Comparison of ENCODE assay signal across 12 cellular contexts in the genomic region with DNA sequence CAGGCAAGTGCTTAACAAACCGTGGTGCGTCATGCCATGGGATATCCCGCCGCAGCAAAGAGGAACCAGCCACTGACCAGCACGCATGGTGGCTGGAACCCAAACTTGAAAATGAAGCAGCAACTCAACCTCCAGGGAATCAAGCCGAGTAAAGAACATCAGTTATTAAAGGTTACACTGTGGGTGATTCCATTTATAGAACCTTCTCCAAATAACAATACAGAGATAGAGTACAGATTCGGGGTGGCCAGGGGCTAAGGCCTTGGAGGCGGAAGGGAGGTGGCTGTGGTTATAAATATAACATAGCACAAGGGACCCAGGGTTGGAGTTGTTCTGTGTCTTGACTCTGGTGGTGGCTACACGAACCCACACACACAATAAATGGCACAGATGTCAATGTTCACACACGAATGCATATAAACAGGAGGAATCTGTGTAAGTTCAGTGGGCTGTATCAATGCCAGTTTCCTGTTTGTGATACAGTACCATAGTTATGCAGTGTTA.
DNase-seq lines count a peak whose midpoint lies in the region; ATAC-seq, FAIRE-seq and TF ChIP-seq lines count a peak whose summit lies in the region.
"Had no signal": no experiment of that assay in that cellular context is flagged by ENCODE, and none has a peak within 500 bp of the region (broad histone marks: within the 10 kb centered on the region; RNA-seq: fewer than 3 reads in every experiment).

No MANE protein-coding gene starts in this region.

- TF ChIP-seq EP300 in GM12878 (IDR thresholded peaks at IDR 0.05; ENCODE audit: borderline replicate concordance in 1 of 2, control insufficient read depth in 1 of 2, low read depth in 2 of 2, low read length in 2 of 2), result peak; percentile 87 to 96; a peak in 2 of 4 replicates

- H3K9ac ChIP-seq in GM12878 (ENCODE audit: control insufficient read depth, insufficient read depth, low read length), result no peak overlapping the region

- POLR2A ChIA-PET in GM12878 (lab: Charles Lee), result interaction anchor here (0.8 to 1.4 kb wide), 3 partner anchors 12 to 103 kb away, joined by 3 to 4 read pairs (median 3); no protein-coding TSS in a partner anchor

- TF ChIP-seq CTCF in GM13977 (IDR thresholded peaks at IDR 0.05; ENCODE audit: extremely low read depth, insufficient read depth, missing control alignments) (no peak), GM12878 (IDR thresholded peaks at IDR 0.05 in 2 of 3, conservative IDR thresholded peaks at IDR 0.05 in 1 of 3; ENCODE audit: control insufficient read depth in 2 of 3, extremely low read depth in 1 of 3, insufficient read depth in 1 of 3, low read depth in 3 of 3, low read length in 3 of 3) (no peak), prostate gland (IDR thresholded peaks at IDR 0.05) (no peak), brain microvascular endothelial cell (IDR thresholded peaks at IDR 0.05; ENCODE audit: low read depth, low read length, missing control alignments) (no peak)

- no peaks in the 10 kb centered on the region for H3K79me2 ChIP-seq in GM12878 (ENCODE audit: control insufficient read depth, insufficient read depth, low read length)

- FAIRE-seq in GM12878 (lab: Jason Lieb, UNC), result peak; percentile 44

- intact Hi-C loops in GM12878 (cut with micrococcal nuclease; ENCODE audit: unreplicated experiment) (loop anchor here (1.0 kb wide), 2 partner anchors 31 to 49 kb away; no protein-coding TSS in a partner anchor), sciatic nerve (cut with DNase I) (loop anchor here (5.0 kb wide), 1 partner anchor 607 kb away; no protein-coding TSS in a partner anchor), prostate gland (cut with DNase I) (no loop called here)

- SMC1A ChIA-PET in GM12878 (lab: Charles Lee; ENCODE audit: uncharacterized antibody, unreplicated experiment), result interaction anchor here (0.8 to 2.2 kb wide), 5 partner anchors 11 to 407 kb away, joined by 3 to 12 read pairs (median 6); no protein-coding TSS in a partner anchor

- ATAC-seq in GM21367 (IDR thresholded peaks at IDR 0.05; ENCODE audit: unreplicated experiment), result peak; percentile 79
- peak; percentile 63 for ATAC-seq in HG03095 (IDR thresholded peaks at IDR 0.05; ENCODE audit: unreplicated experiment)
- peak; percentile 88 for ATAC-seq in GM12878
- ATAC-seq in sciatic nerve, result no peak

- DNase-seq in GM13977 (ENCODE audit: low spot score), result peak; percentile 69
- peak; percentile 39 for DNase-seq in GM12878 (ENCODE audit: low read depth, low spot score)
- no peak for DNase-seq in sciatic nerve (ENCODE audit: low spot score)
- DNase-seq in erythroblast (lab: John Stamatoyannopoulos, UW), result no peak
- DNase-seq in prostate gland (ENCODE audit: low spot score), result no peak
- no peak for DNase-seq in brain microvascular endothelial cell
- DNase-seq: caudate nucleus, NCI-H1105 had no signal

- in situ Hi-C loops in GM13977 (cut with MboI; ENCODE audit: low pct_unique_long_range_greater_than_20kb, low sequenced_read_pairs, unreplicated experiment), result no loop called here
- in situ Hi-C loops in GM12878 (cut with MboI), result no loop called here
- in situ Hi-C loops in brain microvascular endothelial cell (cut with HindIII; ENCODE audit: low pct_ligation_motif_present, low sequenced_read_pairs), result no loop called here

- H3K9me3 ChIP-seq in GM12878 (replicated peaks; ENCODE audit: control insufficient read depth, insufficient read depth, low read length) (peaks cover 13% of the 10 kb centered on the region), prostate gland (no peaks in the 10 kb centered on the region)
- H3K9me3 ChIP-seq: neutrophil, SJSA1 had no signal

- TF ChIP-seq POLR2A in GM12878 (IDR thresholded peaks at IDR 0.05; ENCODE audit: low read depth, low read length) (no peak), erythroblast (IDR thresholded peaks at IDR 0.05; ENCODE audit: low read length) (no peak), prostate gland (IDR thresholded peaks at IDR 0.05) (no peak)

- no peak overlapping the region for H3K4me3 ChIP-seq in GM12878
- no peak overlapping the region for H3K4me3 ChIP-seq in prostate gland
- no peak overlapping the region for H3K4me3 ChIP-seq in brain microvascular endothelial cell (ENCODE audit: low read depth, low read length)
- H3K4me3 ChIP-seq: SJSA1 had no signal

- WGBS in GM12878 (ENCODE audit: insufficient coverage, insufficient replicate concordance, low lambda C conversion rate, missing lambda C conversion rate), result 42% methylated on average over 10 of the region's 10 CpGs
- 93% methylated on average over 10 of the region's 10 CpGs for WGBS in prostate gland

- H3K27ac ChIP-seq in GM12878 (ENCODE audit: control insufficient read depth, insufficient read depth) (peak overlapping the region; percentile 69), prostate gland (no peak overlapping the region), brain microvascular endothelial cell (no peak overlapping the region)
- H3K27ac ChIP-seq: neutrophil, SJSA1 had no signal

- CTCF ChIA-PET in GM12878 (lab: Yijun Ruan, JAX), result interaction anchor here (0.6 to 1.2 kb wide), 2 partner anchors 38 to 1168 kb away, joined by 3 read pairs; no protein-coding TSS in a partner anchor

- H3K4me2 ChIP-seq in GM12878 (ENCODE audit: control insufficient read depth, insufficient read depth), result peak overlapping the region; percentile 30; the same call in 1 of the 2 replicates

- peaks cover 7 to 12% of the 10 kb centered on the region in 2 experiments for H3K36me3 ChIP-seq in GM12878 (ENCODE audit: control insufficient read depth in 2 of 2, insufficient read depth in 2 of 2, low read length in 1 of 2)
- no peaks in the 10 kb centered on the region for H3K36me3 ChIP-seq in prostate gland
- H3K36me3 ChIP-seq in brain microvascular endothelial cell (replicated peaks), result peaks cover 2% of the 10 kb centered on the region
- H3K36me3 ChIP-seq: neutrophil, SJSA1 had no signal

- H2AFZ ChIP-seq in GM12878 (ENCODE audit: control insufficient read depth, low read depth, low read length), result no peak overlapping the region

- H3K27me3 ChIP-seq in GM12878 (replicated peaks in 1 of 2; ENCODE audit: control insufficient read depth in 2 of 2, insufficient read depth in 2 of 2, low read length in 1 of 2) (no peaks in the 10 kb centered on the region), prostate gland (replicated peaks; ENCODE audit: insufficient read depth) (no peaks in the 10 kb centered on the region), brain microvascular endothelial cell (replicated peaks) (no peaks in the 10 kb centered on the region)
- H3K27me3 ChIP-seq: neutrophil, SJSA1 had no signal

- TF ChIP-seq RAD21 in GM12878 (IDR thresholded peaks at IDR 0.05; ENCODE audit: insufficient read depth, low read depth, low read length), result no peak

- RAD21 ChIA-PET in GM12878 (lab: Charles Lee; ENCODE audit: unreplicated experiment), result interaction anchor here (0.8 to 1.6 kb wide), 3 partner anchors 11 to 31 kb away, joined by 3 to 18 read pairs (median 4); no protein-coding TSS in a partner anchor

- no TSS peak for BruUV-seq in GM12878 (replicated peaks; lab: Mats Ljungman, UMichigan)

- H3K4me1 ChIP-seq in GM12878 (ENCODE audit: control insufficient read depth, insufficient read depth, low read length) (peaks cover 16% of the 10 kb centered on the region), prostate gland (replicated peaks) (no peaks in the 10 kb centered on the region)
- H3K4me1 ChIP-seq: SJSA1 had no signal

- no peaks in the 10 kb centered on the region for H4K20me1 ChIP-seq in GM12878 (ENCODE audit: control insufficient read depth, insufficient read depth)

TF ChIP-seq in GM12878, 131 proteins besides CTCF, POLR2A, EP300 and RAD21 (continues in another document):
- TF ChIP-seq, protein P1, sequence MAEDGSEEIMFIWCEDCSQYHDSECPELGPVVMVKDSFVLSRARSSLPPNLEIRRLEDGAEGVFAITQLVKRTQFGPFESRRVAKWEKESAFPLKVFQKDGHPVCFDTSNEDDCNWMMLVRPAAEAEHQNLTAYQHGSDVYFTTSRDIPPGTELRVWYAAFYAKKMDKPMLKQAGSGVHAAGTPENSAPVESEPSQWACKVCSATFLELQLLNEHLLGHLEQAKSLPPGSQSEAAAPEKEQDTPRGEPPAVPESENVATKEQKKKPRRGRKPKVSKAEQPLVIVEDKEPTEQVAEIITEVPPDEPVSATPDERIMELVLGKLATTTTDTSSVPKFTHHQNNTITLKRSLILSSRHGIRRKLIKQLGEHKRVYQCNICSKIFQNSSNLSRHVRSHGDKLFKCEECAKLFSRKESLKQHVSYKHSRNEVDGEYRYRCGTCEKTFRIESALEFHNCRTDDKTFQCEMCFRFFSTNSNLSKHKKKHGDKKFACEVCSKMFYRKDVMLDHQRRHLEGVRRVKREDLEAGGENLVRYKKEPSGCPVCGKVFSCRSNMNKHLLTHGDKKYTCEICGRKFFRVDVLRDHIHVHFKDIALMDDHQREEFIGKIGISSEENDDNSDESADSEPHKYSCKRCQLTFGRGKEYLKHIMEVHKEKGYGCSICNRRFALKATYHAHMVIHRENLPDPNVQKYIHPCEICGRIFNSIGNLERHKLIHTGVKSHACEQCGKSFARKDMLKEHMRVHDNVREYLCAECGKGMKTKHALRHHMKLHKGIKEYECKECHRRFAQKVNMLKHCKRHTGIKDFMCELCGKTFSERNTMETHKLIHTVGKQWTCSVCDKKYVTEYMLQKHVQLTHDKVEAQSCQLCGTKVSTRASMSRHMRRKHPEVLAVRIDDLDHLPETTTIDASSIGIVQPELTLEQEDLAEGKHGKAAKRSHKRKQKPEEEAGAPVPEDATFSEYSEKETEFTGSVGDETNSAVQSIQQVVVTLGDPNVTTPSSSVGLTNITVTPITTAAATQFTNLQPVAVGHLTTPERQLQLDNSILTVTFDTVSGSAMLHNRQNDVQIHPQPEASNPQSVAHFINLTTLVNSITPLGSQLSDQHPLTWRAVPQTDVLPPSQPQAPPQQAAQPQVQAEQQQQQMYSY (CRISPR knock-in tag; IDR thresholded peaks at IDR 0.05), result no peak
- TF ChIP-seq TCF12 (IDR thresholded peaks at IDR 0.05; ENCODE audit: low read depth, low read length), result peak; percentile 88; the same call in 1 of the 2 replicates
- TF ChIP-seq YY1 (IDR thresholded peaks at IDR 0.05; ENCODE audit: low read depth, low read length), result no peak
- TF ChIP-seq FOXK2 (IDR thresholded peaks at IDR 0.05), result no peak

Comparison
In these comparisons a context has a peak if more than half of its experiments do, and no peak if none do; other contexts are left out.
1. DNase-seq: peak in GM13977 (single experiment) and GM12878 (single experiment); none in sciatic nerve (single experiment), erythroblast (0 of 2), prostate gland (single experiment) and brain microvascular endothelial cell (single experiment).